9 cellular contexts compared by ENCODE assay signal in the genomic region with DNA sequence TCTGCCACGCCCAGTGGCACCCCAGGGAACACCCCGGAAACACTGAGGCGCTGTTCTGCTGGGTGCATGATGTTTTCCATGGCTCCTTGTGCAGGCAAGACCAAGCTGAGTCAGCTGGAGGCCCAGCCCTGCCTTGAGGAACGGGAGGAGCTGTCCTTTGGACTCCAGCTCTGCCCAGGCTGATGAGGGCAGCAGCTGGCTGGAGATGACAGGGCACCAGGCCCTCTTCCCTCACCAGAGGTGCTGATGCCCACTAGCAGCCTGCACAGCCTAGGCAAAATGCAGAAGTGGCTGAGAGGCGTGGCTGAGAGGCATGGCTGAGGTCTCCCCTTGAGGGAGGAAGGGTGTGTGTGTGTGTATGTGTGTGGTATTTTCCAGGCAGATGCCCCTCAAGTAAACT. TPM values are rescaled to one million over a fixed set of nuclear protein-coding genes. Genes with fewer than 3 reads are reported as not detected.
DNase-seq lines count a peak whose midpoint lies in the region; ATAC-seq and TF ChIP-seq lines count a peak whose summit lies in the region.
"Had no signal": no experiment of that assay in that cellular context is flagged by ENCODE, and none has a peak within 500 bp of the region (broad histone marks: within the 10 kb centered on the region; RNA-seq: fewer than 3 reads in every experiment).

No MANE protein-coding gene starts in this region.

- TF ChIP-seq POLR2A in transverse colon (IDR thresholded peaks at IDR 0.05) = peak; percentile 81

- ATAC-seq in RWPE2 (ENCODE audit: low read depth) = peak; percentile 68
- no peak for ATAC-seq in GM19455 (IDR thresholded peaks at IDR 0.05; ENCODE audit: unreplicated experiment)
- ATAC-seq in HG02588 (IDR thresholded peaks at IDR 0.05; ENCODE audit: unreplicated experiment) = no peak

- no peak for TF ChIP-seq EP300 in transverse colon (IDR thresholded peaks at IDR 0.05; ENCODE audit: low read depth)

- peak overlapping the region; percentile 87 for H3K27ac ChIP-seq in RWPE2 (ENCODE audit: poor library complexity, severe bottlenecking)
- peak overlapping the region; percentile 83 to 92 (median 88) for H3K27ac ChIP-seq in transverse colon
- no peak overlapping the region for H3K27ac ChIP-seq in WERI-Rb-1

- intact Hi-C loops in transverse colon (cut with DNase I; ENCODE audit: low total_unique reads) = no loop called here

- in situ Hi-C loops in transverse colon (cut with MboI; ENCODE audit: low pct_ligation_motif_present in 1 of 4, low pct_unique_long_range_greater_than_20kb in 1 of 4, low sequenced_read_pairs in 3 of 4) = no loop called here

- H3K4me3 ChIP-seq in RWPE2 (ENCODE audit: severe bottlenecking) (no peak overlapping the region), iPS-15b (ENCODE audit: low read depth, low read length) (peak overlapping the region; percentile 18), transverse colon (no peak overlapping the region), WERI-Rb-1 (ENCODE audit: low read depth, low read length) (no peak overlapping the region)

- 62% methylated on average over 5 of the region's 5 CpGs; no CpG with 5 or more reads in 1 of the 2 donors for WGBS in transverse colon (ENCODE audit: low coverage in 1 of 2), 2 donors

- TF ChIP-seq CTCF in RWPE2 (IDR thresholded peaks at IDR 0.05; ENCODE audit: poor library complexity, severe bottlenecking) (no peak), transverse colon (IDR thresholded peaks at IDR 0.05) (no peak), WERI-Rb-1 (IDR thresholded peaks at IDR 0.05; ENCODE audit: low read depth, low read length) (no peak)

- H3K9me3 ChIP-seq in RWPE2 (ENCODE audit: severe bottlenecking) (no peaks in the 10 kb centered on the region), iPS-15b (ENCODE audit: control insufficient read depth, insufficient read depth, low read length) (no peaks in the 10 kb centered on the region), transverse colon (no peaks in the 10 kb centered on the region), WERI-Rb-1 (ENCODE audit: severe bottlenecking) (no peaks in the 10 kb centered on the region)

- H3K27me3 ChIP-seq in RWPE2 (ENCODE audit: insufficient read depth, poor library complexity, severe bottlenecking) (no peaks in the 10 kb centered on the region), iPS-15b (ENCODE audit: control insufficient read depth, insufficient read depth, low read length) (no peaks in the 10 kb centered on the region), transverse colon (peaks cover 20% of the 10 kb centered on the region), WERI-Rb-1 (ENCODE audit: insufficient read depth, low read depth, severe bottlenecking) (no peaks in the 10 kb centered on the region)

- H3K4me1 ChIP-seq in RWPE2 (ENCODE audit: insufficient read depth, poor library complexity, severe bottlenecking) = peaks cover 46% of the 10 kb centered on the region
- peaks cover 37% of the 10 kb centered on the region for H3K4me1 ChIP-seq in iPS-15b (ENCODE audit: control insufficient read depth, insufficient read depth, low read length)
- H3K4me1 ChIP-seq in transverse colon = peaks cover 12 to 66% (median 41%) of the 10 kb centered on the region in 4 donors

- H3K36me3 ChIP-seq in RWPE2 (ENCODE audit: low read depth) (peaks cover 27% of the 10 kb centered on the region), iPS-15b (ENCODE audit: control insufficient read depth, insufficient read depth, low read length) (peaks cover 7% of the 10 kb centered on the region), transverse colon (no peaks in the 10 kb centered on the region), WERI-Rb-1 (no peaks in the 10 kb centered on the region)

- DNase-seq in HT-29 (ENCODE audit: low spot score) = peak; percentile 87
- DNase-seq in RWPE2 (ENCODE audit: low spot score) = peak; percentile 80
- DNase-seq in transverse colon = peak; percentile 86
- DNase-seq in WERI-Rb-1 = no peak
- DNase-seq: activated CD4-positive, alpha-beta T cell treated with anti-CD3 and anti-CD28 coated beads for 1 hour; NCI-H2171 had no signal

- H3K9ac ChIP-seq in iPS-15b (ENCODE audit: low read depth, low read length) = no peak overlapping the region

RNA-seq across cellular contexts. Expression of gene C6orf132, which starts 2.4 kb away (rescaled TPM):
- 119 and 136 TPM in 2 replicates for total RNA-seq in HT-29 (2014; rRNA removed; shearing (Covaris generic))
- 10 to 100 TPM; 26.1 to 96.9 (median 43.2) TPM for total RNA-seq in transverse colon

RNA-seq across cellular contexts. Expression of gene GUCA1A, which starts 33.1 kb away (rescaled TPM):
- not detected in 2 replicates for total RNA-seq in HT-29 (2014; rRNA removed; shearing (Covaris generic))
- total RNA-seq in transverse colon = not detected

RNA-seq across cellular contexts. Expression of gene GUCA1B, which starts 54.7 kb away (rescaled TPM):
- 0.08 TPM in 1 of 2 replicates, not detected in the other for total RNA-seq in HT-29 (2014; rRNA removed; shearing (Covaris generic))
- total RNA-seq in transverse colon = 1 to 10 TPM in 2 of 4 donors, under 1 TPM in 1, not detected in 1; 0.55 to 9.7 (median 1.1) TPM
